20 cellular contexts compared by ENCODE assay signal in genomic region chr17:82203920-82204319, GRCh38. TPM values are rescaled to one million over a fixed set of nuclear protein-coding genes. Genes with fewer than 3 reads are reported as not detected.
DNase-seq lines count a peak whose midpoint lies in the region; ATAC-seq and TF ChIP-seq lines count a peak whose summit lies in the region.
"Had no signal": no experiment of that assay in that cellular context is flagged by ENCODE, and none has a peak within 500 bp of the region (broad histone marks: within the 10 kb centered on the region; RNA-seq: fewer than 3 reads in every experiment).

No MANE protein-coding gene starts in this region.

- no peak for TF ChIP-seq POLR2A in heart left ventricle (IDR thresholded peaks at IDR 0.05)

- peaks cover 0 to 14% (median 0%) of the 10 kb centered on the region in 9 donors for H3K36me3 ChIP-seq in heart left ventricle
- peaks cover 2% of the 10 kb centered on the region for H3K36me3 ChIP-seq in Caco-2 (ENCODE audit: control insufficient read depth, insufficient read depth, low read length)
- H3K36me3 ChIP-seq in SK-N-SH (replicated peaks in 1 of 2; ENCODE audit: control insufficient read depth in 1 of 2, insufficient read depth in 2 of 2, low read length in 1 of 2): peaks cover 13 to 19% of the 10 kb centered on the region in 2 experiments
- H3K36me3 ChIP-seq in neuronal stem cell (replicated peaks in 1 of 2; ENCODE audit: control insufficient read depth in 2 of 2, insufficient read depth in 2 of 2, low read length in 2 of 2): peaks cover 13 to 31% of the 10 kb centered on the region in 2 donors

- peak overlapping the region; percentile 14 for H3K23ac ChIP-seq in neuronal stem cell (ENCODE audit: low read depth, low read length, poor library complexity)

- no peaks in the 10 kb centered on the region for H3K9me2 ChIP-seq in SK-N-SH

- H3K14ac ChIP-seq in neuronal stem cell (ENCODE audit: low read length): no peak overlapping the region

- POLR2A ChIA-PET in Caco-2 (lab: Charles Lee) (no interaction called here), SK-N-SH (lab: Yijun Ruan, JAX) (no interaction called here)
- POLR2A ChIA-PET in activated CD8-positive, alpha-beta T cell treated with anti-CD3 and anti-CD28 coated beads for 36 hours (lab: Charles Lee): interaction anchor here (2.6 kb wide), 1 partner anchor 9 kb away, joined by 13 read pairs; the partner anchor contains the start of gene CCDC57

- no peaks in the 10 kb centered on the region for H3K9me3 Mint-ChIP-seq in Caco-2 (ENCODE audit: unreplicated experiment)
- H3K9me3 Mint-ChIP-seq in activated CD4-positive, alpha-beta T cell treated with anti-CD3 and anti-CD28 coated beads, Interleukin-2, amount 10 ng/mL, durations not matched to agents 24 days and 14 days: no peaks in the 10 kb centered on the region
- H3K9me3 Mint-ChIP-seq in activated CD8-positive, alpha-beta T cell treated with anti-CD3 and anti-CD28 coated beads for 36 hours: no peaks in the 10 kb centered on the region
- H3K9me3 Mint-ChIP-seq: CD4-positive, CD25-positive, alpha-beta regulatory T cell had no signal

- no peak overlapping the region for H2AFZ ChIP-seq in SK-N-SH (ENCODE audit: low read depth)
- no peak overlapping the region for H2AFZ ChIP-seq in neuronal stem cell (ENCODE audit: low read length)
- H2AFZ ChIP-seq: PC-9 had no signal

- H3K27me3 Mint-ChIP-seq in Caco-2 (ENCODE audit: insufficient read depth, unreplicated experiment): no peaks in the 10 kb centered on the region
- no peaks in the 10 kb centered on the region for H3K27me3 Mint-ChIP-seq in activated CD4-positive, alpha-beta T cell treated with anti-CD3 and anti-CD28 coated beads, Interleukin-2, amount 10 ng/mL, durations not matched to agents 24 days and 14 days
- no peaks in the 10 kb centered on the region for H3K27me3 Mint-ChIP-seq in activated CD8-positive, alpha-beta T cell treated with anti-CD3 and anti-CD28 coated beads for 36 hours
- H3K27me3 Mint-ChIP-seq: CD4-positive, CD25-positive, alpha-beta regulatory T cell had no signal

- no peak overlapping the region for H3K18ac ChIP-seq in neuronal stem cell (ENCODE audit: low read length)

- no peak for TF ChIP-seq EP300 in SK-N-SH (IDR thresholded peaks at IDR 0.05; ENCODE audit: borderline replicate concordance in 1 of 2, low read depth in 1 of 2, low read length in 1 of 2)

- H3F3A ChIP-seq in SK-N-SH (replicated peaks; ENCODE audit: insufficient read depth): peaks cover 24% of the 10 kb centered on the region

- H3K27ac Mint-ChIP-seq in Caco-2 (ENCODE audit: unreplicated experiment): peak overlapping the region; percentile 16
- H3K27ac Mint-ChIP-seq in activated CD4-positive, alpha-beta T cell treated with anti-CD3 and anti-CD28 coated beads, Interleukin-2, amount 10 ng/mL, durations not matched to agents 24 days and 14 days: no peak overlapping the region
- no peak overlapping the region for H3K27ac Mint-ChIP-seq in activated CD8-positive, alpha-beta T cell treated with anti-CD3 and anti-CD28 coated beads for 36 hours

- H4K8ac ChIP-seq in neuronal stem cell (ENCODE audit: low read depth, low read length): no peak overlapping the region

- ATAC-seq in right cardiac atrium: no peak
- no peak for ATAC-seq in heart left ventricle
- no peak for ATAC-seq in activated CD8-positive, alpha-beta T cell treated with anti-CD3 and anti-CD28 coated beads for 36 hours

- CTCF ChIA-PET in Caco-2 (lab: Charles Lee) (no interaction called here), SK-N-SH (lab: Yijun Ruan, JAX) (interaction anchor here (1.0 to 4.0 kb wide), 7 partner anchors 9 to 166 kb away, joined by 3 to 37 read pairs (median 6); no protein-coding TSS in a partner anchor)
- CTCF ChIA-PET in activated CD8-positive, alpha-beta T cell treated with anti-CD3 and anti-CD28 coated beads for 36 hours (lab: Charles Lee): interaction anchor here (1.6 kb wide), 1 partner anchor 9 kb away, joined by 4 read pairs; the partner anchor contains the start of gene CCDC57

- H3K4me3 Mint-ChIP-seq in Caco-2 (ENCODE audit: unreplicated experiment): no peak overlapping the region
- no peak overlapping the region for H3K4me3 Mint-ChIP-seq in activated CD4-positive, alpha-beta T cell treated with anti-CD3 and anti-CD28 coated beads, Interleukin-2, amount 10 ng/mL, durations not matched to agents 24 days and 14 days
- H3K4me3 Mint-ChIP-seq in activated CD8-positive, alpha-beta T cell treated with anti-CD3 and anti-CD28 coated beads for 36 hours: no peak overlapping the region

- H3K4me2 ChIP-seq in SK-N-SH (no peak overlapping the region), neuronal stem cell (ENCODE audit: insufficient read depth, low read length, poor library complexity, severe bottlenecking) (no peak overlapping the region)

- H3K27me3 ChIP-seq in right cardiac atrium (ENCODE audit: control insufficient read depth, insufficient read depth) (no peaks in the 10 kb centered on the region), heart left ventricle (no peaks in the 10 kb centered on the region), Caco-2 (replicated peaks; ENCODE audit: control insufficient read depth, insufficient read depth, low read length) (no peaks in the 10 kb centered on the region), SK-N-SH (ENCODE audit: insufficient read depth) (no peaks in the 10 kb centered on the region), neuronal stem cell (ENCODE audit: control insufficient read depth in 3 of 3, insufficient read depth in 3 of 3, low read depth in 1 of 3, low read length in 3 of 3) (no peaks in the 10 kb centered on the region)
- H3K27me3 ChIP-seq: BE2C had no signal

- peaks cover 9% of the 10 kb centered on the region for H3K79me1 ChIP-seq in neuronal stem cell (ENCODE audit: low read depth, low read length)

- no peak overlapping the region for H3K27ac ChIP-seq in right cardiac atrium (ENCODE audit: low read length)
- no peak overlapping the region for H3K27ac ChIP-seq in heart left ventricle
- H3K27ac ChIP-seq in SK-N-SH (ENCODE audit: low read depth in 2 of 2, low read length in 1 of 2): no peak overlapping the region
- no peak overlapping the region for H3K27ac ChIP-seq in neuronal stem cell (replicated peaks; ENCODE audit: low read length)
- H3K27ac ChIP-seq: PC-9 had no signal

- intact Hi-C loops in right cardiac atrium (cut with DNase I) (loop anchor here in 2 of 4 donors (2.0 to 10.0 kb wide), 2 partner anchors 117 to 121 kb away; no protein-coding TSS in a partner anchor), heart left ventricle (cut with DNase I) (loop anchor here in 5 of 10 donors (2.0 to 10.0 kb wide), 4 partner anchors 117 to 221 kb away; no protein-coding TSS in a partner anchor), Caco-2 (cut with micrococcal nuclease; ENCODE audit: unreplicated experiment) (no loop called here)
- intact Hi-C loops in activated CD4-positive, alpha-beta T cell treated with anti-CD3 and anti-CD28 coated beads, Interleukin-2, amount 10 ng/mL, durations not matched to agents 24 days and 14 days (cut with micrococcal nuclease): loop anchor here (5.0 kb wide), 1 partner anchor 107 kb away; the partner anchor contains the start of gene FASN
- intact Hi-C loops in activated CD8-positive, alpha-beta T cell treated with anti-CD3 and anti-CD28 coated beads for 36 hours (cut with micrococcal nuclease): no loop called here

- H3K4me1 Mint-ChIP-seq in Caco-2 (ENCODE audit: low read depth, unreplicated experiment): peaks cover 12% of the 10 kb centered on the region
- peaks cover 50% of the 10 kb centered on the region for H3K4me1 Mint-ChIP-seq in activated CD4-positive, alpha-beta T cell treated with anti-CD3 and anti-CD28 coated beads, Interleukin-2, amount 10 ng/mL, durations not matched to agents 24 days and 14 days
- peaks cover 70% of the 10 kb centered on the region for H3K4me1 Mint-ChIP-seq in activated CD8-positive, alpha-beta T cell treated with anti-CD3 and anti-CD28 coated beads for 36 hours (ENCODE audit: low read depth)

- no peak overlapping the region for H2BK15ac ChIP-seq in neuronal stem cell (ENCODE audit: low read length)

- peaks cover 9% of the 10 kb centered on the region for H3K36me3 Mint-ChIP-seq in Caco-2 (ENCODE audit: insufficient read depth, unreplicated experiment)
- H3K36me3 Mint-ChIP-seq in activated CD4-positive, alpha-beta T cell treated with anti-CD3 and anti-CD28 coated beads, Interleukin-2, amount 10 ng/mL, durations not matched to agents 24 days and 14 days (ENCODE audit: low read depth): peaks cover 6% of the 10 kb centered on the region
- H3K36me3 Mint-ChIP-seq in activated CD8-positive, alpha-beta T cell treated with anti-CD3 and anti-CD28 coated beads for 36 hours (ENCODE audit: low read depth): peaks cover 18% of the 10 kb centered on the region

- no peak overlapping the region for H2BK120ac ChIP-seq in neuronal stem cell (ENCODE audit: low read depth, low read length)

- no peak overlapping the region for H2BK12ac ChIP-seq in neuronal stem cell (ENCODE audit: low read length)

- no peak for TF ChIP-seq RAD21 in SK-N-SH (IDR thresholded peaks at IDR 0.05; ENCODE audit: low read length)

- peaks cover 17% of the 10 kb centered on the region; the same call in 1 of the 2 replicates for H3K79me2 ChIP-seq in SK-N-SH (ENCODE audit: insufficient read depth)

- H3K9ac ChIP-seq in SK-N-SH (no peak overlapping the region), neuronal stem cell (ENCODE audit: low read depth, low read length, poor library complexity) (no peak overlapping the region)

- H3K9me3 ChIP-seq in right cardiac atrium (ENCODE audit: control insufficient read depth, low read length) (no peaks in the 10 kb centered on the region), heart left ventricle (no peaks in the 10 kb centered on the region), Caco-2 (no peaks in the 10 kb centered on the region), SK-N-SH (no peaks in the 10 kb centered on the region), neuronal stem cell (replicated peaks in 1 of 2; ENCODE audit: control insufficient read depth in 2 of 2, insufficient read depth in 1 of 2, low read depth in 1 of 2, low read length in 2 of 2) (no peaks in the 10 kb centered on the region)
- H3K9me3 ChIP-seq: A549, BE2C had no signal

- no TSS peak for BruUV-seq in Caco-2 (replicated peaks; lab: Mats Ljungman, UMichigan)

- H3K4me1 ChIP-seq in right cardiac atrium (ENCODE audit: control insufficient read depth, insufficient read depth, low read length): no peaks in the 10 kb centered on the region
- peaks cover 0 to 19% (median 8%) of the 10 kb centered on the region in 12 donors for H3K4me1 ChIP-seq in heart left ventricle
- peaks cover 15% of the 10 kb centered on the region for H3K4me1 ChIP-seq in Caco-2
- H3K4me1 ChIP-seq in SK-N-SH (ENCODE audit: control insufficient read depth in 1 of 2, insufficient read depth in 2 of 2, low read depth in 1 of 2, low read length in 1 of 2): peaks cover 15 to 19% of the 10 kb centered on the region in 2 experiments; a peak in 3 of 4 replicates
- peaks cover 0 to 3% of the 10 kb centered on the region in 2 donors for H3K4me1 ChIP-seq in neuronal stem cell (ENCODE audit: control insufficient read depth in 2 of 2, insufficient read depth in 1 of 2, low read depth in 1 of 2, low read length in 2 of 2)

- H3K4me3 ChIP-seq in right cardiac atrium (ENCODE audit: low read length) (no peak overlapping the region), heart left ventricle (no peak overlapping the region), Caco-2 (ENCODE audit: low read depth, low read length) (no peak overlapping the region), SK-N-SH (ENCODE audit: low read depth in 2 of 2, low read length in 1 of 2) (no peak overlapping the region), neuronal stem cell (ENCODE audit: low read length in 2 of 2) (no peak overlapping the region)
- H3K4me3 ChIP-seq: A549, PC-9 had no signal

- 88% methylated on average over 19 of the region's 19 CpGs for WGBS in right cardiac atrium
- WGBS in heart left ventricle, 4 donors: 88 to 90% (median 89%) methylated on average over 19 of the region's 19 CpGs
- WGBS in SK-N-SH (ENCODE audit: low lambda C conversion rate): 93% methylated on average over 14 of the region's 19 CpGs
- WGBS in neuronal stem cell (ENCODE audit: extremely low coverage in 2 of 2, insufficient read length in 2 of 2, insufficient replicate concordance in 1 of 2), 2 donors: no CpG with 5 or more reads among the region's 19 CpGs

- no peak overlapping the region for H3K4ac ChIP-seq in neuronal stem cell (ENCODE audit: low read length)

- H4K20me1 ChIP-seq in SK-N-SH (ENCODE audit: insufficient read depth): 0 out of 2 replicates have a peak, but pooled peaks cover 3% of the 10 kb centered on the region

- no peak for TF ChIP-seq CTCF in heart left ventricle (IDR thresholded peaks at IDR 0.05)
- no peak for TF ChIP-seq CTCF in Caco-2 (IDR thresholded peaks at IDR 0.05; ENCODE audit: insufficient read depth in 1 of 2, low read depth in 1 of 2, low read length in 1 of 2, severe bottlenecking in 1 of 2, unreplicated experiment in 1 of 2)
- TF ChIP-seq CTCF in SK-N-SH (IDR thresholded peaks at IDR 0.05): no peak
- no peak for TF ChIP-seq CTCF in activated CD8-positive, alpha-beta T cell treated with anti-CD3 and anti-CD28 coated beads for 36 hours (IDR thresholded peaks at IDR 0.05)

- H2BK5ac ChIP-seq in neuronal stem cell (ENCODE audit: low read length): no peak overlapping the region

- H2AK5ac ChIP-seq in neuronal stem cell (ENCODE audit: low read depth, low read length): peak overlapping the region; percentile 9

- H4K91ac ChIP-seq in neuronal stem cell (ENCODE audit: low read depth, low read length, poor library complexity): no peak overlapping the region

- DNase-seq in right cardiac atrium (peak in 2 of 3 donors; percentile 39 to 46), heart left ventricle (no peak), Caco-2 (no peak), SK-N-SH (peak; percentile 14), neuronal stem cell (ENCODE audit: low spot score) (no peak), iPS-NIHi7 (ENCODE audit: extremely low spot score) (no peak)
- no peak for DNase-seq in activated CD4-positive, alpha-beta T cell treated with anti-CD3 and anti-CD28 coated beads, Interleukin-2, amount 10 ng/mL, durations not matched to agents 24 days and 14 days
- DNase-seq in activated CD8-positive, alpha-beta T cell treated with anti-CD3 and anti-CD28 coated beads for 36 hours: no peak
- DNase-seq: CD4-positive, CD25-positive, alpha-beta regulatory T cell; DMS53; GDM1; NCI-H1105; NCI-H146; NCI-H2029; NCI-H2227 treated with DMSO at 0.1 percent for 48 hours; NCI-H510A treated with DMSO at 0.1 percent for 48 hours; NCI-H748 treated with DMSO at 0.1 percent for 48 hours; PC-9 had no signal

RNA-seq across cellular contexts. Expression of gene CCDC57, which starts 8.7 kb away (rescaled TPM):
- total RNA-seq in right cardiac atrium: 10 to 100 TPM; 14.8 to 17.3 (median 16.5) TPM
- 12.1 TPM for polyA plus RNA-seq in right cardiac atrium
- total RNA-seq in heart left ventricle: 10 to 100 TPM in 5 of 9 donors, 1 to 10 TPM in 4; 4.3 to 17.6 (median 10.7) TPM
- polyA plus RNA-seq in heart left ventricle: 1 to 10 TPM; 8.7 to 9.5 TPM
- 31.0 and 32.2 TPM in 2 replicates for total RNA-seq in Caco-2 (2022)
- polyA plus RNA-seq in SK-N-SH (2012; rRNA removed): 68.6 and 82.9 TPM in 2 replicates
- 11.2 and 17.5 TPM in 2 replicates for polyA plus RNA-seq in SK-N-SH (2012; cell fraction: cytosol; rRNA removed)
- polyA plus RNA-seq in SK-N-SH (2012; cell fraction: nucleus; rRNA removed): 417 and 423 TPM in 2 replicates
- polyA plus RNA-seq in neuronal stem cell (2013, experiment 1 of 2): 26.0 TPM
- 24.0 TPM for polyA plus RNA-seq in neuronal stem cell (2013, experiment 2 of 2)
- 56.0 and 58.4 TPM in 2 replicates for total RNA-seq in activated CD4-positive, alpha-beta T cell treated with anti-CD3 and anti-CD28 coated beads, Interleukin-2, amount 10 ng/mL, durations not matched to agents 24 days and 14 days
- 10 to 100 TPM; 56.6 to 64.2 TPM for total RNA-seq in activated CD8-positive, alpha-beta T cell treated with anti-CD3 and anti-CD28 coated beads for 36 hours

RNA-seq across cellular contexts. Expression of gene SLC16A3, which starts 24.9 kb away (rescaled TPM):
- total RNA-seq in right cardiac atrium (10 to 100 TPM; 13.6 to 23.7 (median 18.0) TPM), heart left ventricle (10 to 100 TPM in 5 of 9 donors, 1 to 10 TPM in 4; 6.5 to 56.0 (median 12.9) TPM), Caco-2 (2022) (13.1 and 13.7 TPM in 2 replicates)
- polyA plus RNA-seq in right cardiac atrium (18.8 TPM), heart left ventricle (10 to 100 TPM in 1 of 2 donors, 1 to 10 TPM in 1; 8.3 to 33.9 TPM), SK-N-SH (2012; rRNA removed) (68.8 and 70.7 TPM in 2 replicates)
- polyA plus RNA-seq in SK-N-SH (2012; cell fraction: cytosol; rRNA removed): 25.2 and 42.6 TPM in 2 replicates
- 38.5 and 58.7 TPM in 2 replicates for polyA plus RNA-seq in SK-N-SH (2012; cell fraction: nucleus; rRNA removed)
- polyA plus RNA-seq in neuronal stem cell (2013, experiment 1 of 2): 3.5 TPM
- 3.2 TPM for polyA plus RNA-seq in neuronal stem cell (2013, experiment 2 of 2)
- 162 and 171 TPM in 2 replicates for total RNA-seq in activated CD4-positive, alpha-beta T cell treated with anti-CD3 and anti-CD28 coated beads, Interleukin-2, amount 10 ng/mL, durations not matched to agents 24 days and 14 days
- 100 to 1,000 TPM; 183 to 193 TPM for total RNA-seq in activated CD8-positive, alpha-beta T cell treated with anti-CD3 and anti-CD28 coated beads for 36 hours

Comparison
In these comparisons a context has a peak if more than half of its experiments do, and no peak if none do; other contexts are left out.
1. DNase-seq: peak in right cardiac atrium (2 of 3) and SK-N-SH (single experiment); none in heart left ventricle (0 of 5), Caco-2 (0 of 2), neuronal stem cell (single experiment), activated CD4-positive, alpha-beta T cell treated with anti-CD3 and anti-CD28 coated beads, Interleukin-2, amount 10 ng/mL, durations not matched to agents 24 days and 14 days (single experiment), iPS-NIHi7 (single experiment) and activated CD8-positive, alpha-beta T cell treated with anti-CD3 and anti-CD28 coated beads for 36 hours (single experiment).